In genomic region chr15:63065262-63066234, GRCh38 we compare ENCODE assay signal across 11 cellular contexts. TPM values are rescaled to one million over a fixed set of nuclear protein-coding genes. Genes with fewer than 3 reads are reported as not detected.
A peak's percentile ranks its signal among the peaks of the same experiment; 100 is the strongest.
DNase-seq lines count a peak whose midpoint lies in the region; ATAC-seq, FAIRE-seq and TF ChIP-seq lines count a peak whose summit lies in the region.
"Had no signal": no experiment of that assay in that cellular context is flagged by ENCODE, and none has a peak within 500 bp of the region (broad histone marks: within the 10 kb centered on the region; RNA-seq: fewer than 3 reads in every experiment).

No MANE protein-coding gene starts in this region.

- no peak overlapping the region for H3K4me3 Mint-ChIP-seq in activated CD4-positive, alpha-beta memory T cell treated with anti-CD3 and anti-CD28 coated beads for 36 hours
- H3K4me3 Mint-ChIP-seq: CD14-positive monocyte had no signal

- POLR2A ChIA-PET in activated CD4-positive, alpha-beta memory T cell treated with anti-CD3 and anti-CD28 coated beads for 36 hours (lab: Charles Lee) = no interaction called here

- FAIRE-seq in GM12892 (lab: Jason Lieb, UNC) = no peak

- H4K20me1 ChIP-seq in osteoblast (ENCODE audit: insufficient read depth, low read length) = peaks cover 75% of the 10 kb centered on the region

- no peaks in the 10 kb centered on the region for H3K27me3 Mint-ChIP-seq in activated CD4-positive, alpha-beta memory T cell treated with anti-CD3 and anti-CD28 coated beads for 36 hours

- peak; percentile 28 for DNase-seq in DMS79 treated with DMSO at 0.1 percent for 48 hours (lab: John Stamatoyannopoulos, UW)
- DNase-seq in NCI-H1694 treated with DMSO at 0.1 percent for 48 hours (lab: John Stamatoyannopoulos, UW) = peak; percentile 42
- DNase-seq in dorsolateral prefrontal cortex = no peak
- DNase-seq in osteoblast (ENCODE audit: insufficient read length, low spot score, missing footprints) = no peak
- DNase-seq in GM12892 (ENCODE audit: insufficient read length) = no peak
- DNase-seq in GDM1 (lab: John Stamatoyannopoulos, UW) = no peak
- no peak for DNase-seq in activated CD4-positive, alpha-beta memory T cell treated with anti-CD3 and anti-CD28 coated beads for 36 hours
- DNase-seq: activated CD4-positive, CD25-positive, alpha-beta regulatory T cell treated with anti-CD3 and anti-CD28 coated beads, Interleukin-2, amount 50 U/mL, for 72 hours; NCI-H2081 had no signal

- H3K4me3 ChIP-seq in dorsolateral prefrontal cortex (no peak overlapping the region), osteoblast (ENCODE audit: insufficient read depth, low read length) (no peak overlapping the region)

- CTCF ChIA-PET in activated CD4-positive, alpha-beta memory T cell treated with anti-CD3 and anti-CD28 coated beads for 36 hours (lab: Charles Lee) = interaction anchor here (0.6 to 10.0 kb wide), 4 partner anchors 18 to 73 kb away, joined by 3 to 58 read pairs (median 4); no protein-coding TSS in a partner anchor

- H3K27ac ChIP-seq in dorsolateral prefrontal cortex = peak overlapping the region in 37 of 59 donors; percentile 1 to 75 (median 39)
- peak overlapping the region; percentile 66 for H3K27ac ChIP-seq in osteoblast (ENCODE audit: low read depth, low read length)

- peaks cover 97% of the 10 kb centered on the region for H3K36me3 ChIP-seq in osteoblast (ENCODE audit: insufficient read depth, low read length)

- H3K79me2 ChIP-seq in osteoblast (ENCODE audit: insufficient read depth, low read length) = peaks cover 33% of the 10 kb centered on the region

- TF ChIP-seq POLR2A in GM12892 (IDR thresholded peaks at IDR 0.05; ENCODE audit: low read depth, low read length) = no peak

- no peaks in the 10 kb centered on the region for H3K27me3 ChIP-seq in dorsolateral prefrontal cortex
- H3K27me3 ChIP-seq in osteoblast (ENCODE audit: insufficient read depth, low read length) = no peaks in the 10 kb centered on the region

- no peaks in the 10 kb centered on the region for H3K4me1 Mint-ChIP-seq in activated CD4-positive, alpha-beta memory T cell treated with anti-CD3 and anti-CD28 coated beads for 36 hours (ENCODE audit: low read depth)

- H3K9me3 Mint-ChIP-seq in activated CD4-positive, alpha-beta memory T cell treated with anti-CD3 and anti-CD28 coated beads for 36 hours = no peaks in the 10 kb centered on the region
- H3K9me3 Mint-ChIP-seq: CD14-positive monocyte had no signal

- peaks cover 46% of the 10 kb centered on the region for H3K4me1 ChIP-seq in osteoblast (ENCODE audit: insufficient read depth, low read length)

- H3K4me2 ChIP-seq in osteoblast (ENCODE audit: insufficient read depth, low read length) = no peak overlapping the region

- H3K27ac Mint-ChIP-seq in activated CD4-positive, alpha-beta memory T cell treated with anti-CD3 and anti-CD28 coated beads for 36 hours = no peak overlapping the region
- H3K27ac Mint-ChIP-seq: CD14-positive monocyte had no signal

- H3K9me3 ChIP-seq in osteoblast (ENCODE audit: low read depth, low read length) = no peaks in the 10 kb centered on the region

- peaks cover 15% of the 10 kb centered on the region for H3K36me3 Mint-ChIP-seq in activated CD4-positive, alpha-beta memory T cell treated with anti-CD3 and anti-CD28 coated beads for 36 hours

- no peak overlapping the region for H2AFZ ChIP-seq in osteoblast (ENCODE audit: low read length)

- intact Hi-C loops in dorsolateral prefrontal cortex (cut with DNase I) = no loop called here
- intact Hi-C loops in activated CD4-positive, alpha-beta memory T cell treated with anti-CD3 and anti-CD28 coated beads for 36 hours (cut with micrococcal nuclease) = no loop called here

- TF ChIP-seq CTCF in dorsolateral prefrontal cortex (IDR thresholded peaks at IDR 0.05 in 54 of 56, conservative IDR thresholded peaks at IDR 0.05 in 2 of 56; ENCODE audit: low read depth in 1 of 56, partially characterized antibody in 56 of 56) = no peak
- TF ChIP-seq CTCF in osteoblast (IDR thresholded peaks at IDR 0.05; ENCODE audit: extremely low read depth, low read depth, low read length) = no peak

- no peak for ATAC-seq in HG03159 (IDR thresholded peaks at IDR 0.05; ENCODE audit: unreplicated experiment)

RNA-seq across cellular contexts. Expression of gene TPM1, which starts 23.0 kb away (rescaled TPM):
- total RNA-seq in dorsolateral prefrontal cortex = 100 to 1,000 TPM in 115 of 120 experiments, 10 to 100 TPM in 5; 59.9 to 249 (median 139) TPM
- 1,563 and 1,708 TPM in 2 replicates for total RNA-seq in osteoblast
- polyA plus RNA-seq in GM12892 (2012; ENCODE audit: missing spikeins) = 1.4 TPM
- total RNA-seq in activated CD4-positive, alpha-beta memory T cell treated with anti-CD3 and anti-CD28 coated beads for 36 hours = 10 to 100 TPM; 10.8 to 11.4 TPM

RNA-seq across cellular contexts. Expression of gene LACTB, which starts 56.1 kb away (rescaled TPM):
- 10 to 100 TPM in 70 of 120 experiments, 1 to 10 TPM in 50; 6.5 to 17.1 (median 10.3) TPM for total RNA-seq in dorsolateral prefrontal cortex
- 51.6 and 52.8 TPM in 2 replicates for total RNA-seq in osteoblast
- polyA plus RNA-seq in GM12892 (2012; ENCODE audit: missing spikeins) = 28.7 TPM
- total RNA-seq in activated CD4-positive, alpha-beta memory T cell treated with anti-CD3 and anti-CD28 coated beads for 36 hours = 10 to 100 TPM; 23.7 to 24.5 TPM

Comparison
In these comparisons a context has a peak if more than half of its experiments do, and no peak if none do; other contexts are left out.
1. DNase-seq: peak in DMS79 treated with DMSO at 0.1 percent for 48 hours (single experiment) and NCI-H1694 treated with DMSO at 0.1 percent for 48 hours (single experiment); none in dorsolateral prefrontal cortex (0 of 10), osteoblast (single experiment), GM12892 (single experiment), GDM1 (single experiment) and activated CD4-positive, alpha-beta memory T cell treated with anti-CD3 and anti-CD28 coated beads for 36 hours (single experiment).